Comparison of ENCODE assay signal across 8 cellular contexts in the genomic region with DNA sequence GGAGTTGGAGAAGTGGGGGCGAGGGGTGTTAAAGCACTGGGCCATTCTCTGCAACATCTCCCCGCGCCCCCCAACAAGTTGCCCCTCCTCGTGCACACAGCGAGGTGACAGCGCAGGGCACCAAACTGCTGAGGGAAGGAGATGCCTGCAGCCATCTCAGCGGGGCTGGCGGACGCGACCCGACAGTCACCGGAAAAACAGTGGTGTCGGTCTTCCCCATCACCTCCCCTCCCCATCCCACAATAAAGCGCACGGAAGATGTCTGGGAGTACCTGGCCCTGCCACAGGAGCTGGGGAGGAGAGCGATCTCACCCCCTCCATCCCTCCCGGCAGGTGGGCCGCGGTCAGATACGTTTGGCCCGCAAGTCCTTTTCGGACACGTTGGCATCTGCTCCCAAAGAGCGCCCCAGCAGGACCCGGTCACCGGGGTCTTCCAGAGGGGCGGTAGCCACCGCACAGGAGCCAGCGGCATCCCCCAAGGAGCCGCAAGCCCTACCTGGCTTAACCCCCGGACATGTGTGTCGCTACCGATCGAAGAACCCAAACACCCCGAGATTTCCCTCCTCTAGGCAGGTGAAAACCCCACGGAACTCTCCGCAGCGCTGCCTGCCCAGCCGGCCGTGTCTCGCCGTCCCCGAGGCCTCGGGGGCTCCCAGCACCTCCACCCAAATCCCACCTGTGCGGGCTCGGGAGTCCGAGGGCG. TPM values are rescaled to one million over a fixed set of nuclear protein-coding genes. Genes with fewer than 3 reads are reported as not detected.
DNase-seq lines count a peak whose midpoint lies in the region; ATAC-seq and TF ChIP-seq lines count a peak whose summit lies in the region.

No MANE protein-coding gene starts in this region.

- no peaks in the 10 kb centered on the region for H3K9me3 ChIP-seq in DND-41 (ENCODE audit: insufficient read depth, low read length, severe bottlenecking)
- H3K9me3 ChIP-seq in right lobe of liver: no peaks in the 10 kb centered on the region
- no peaks in the 10 kb centered on the region for H3K9me3 ChIP-seq in upper lobe of left lung

- TF ChIP-seq POLR2A in right lobe of liver (IDR thresholded peaks at IDR 0.05): no peak
- no peak for TF ChIP-seq POLR2A in upper lobe of left lung (IDR thresholded peaks at IDR 0.05)

- H3K9ac ChIP-seq in DND-41 (ENCODE audit: low read depth, low read length): no peak overlapping the region

- in situ Hi-C loops in astrocyte of the cerebellum (cut with HindIII; ENCODE audit: low sequenced_read_pairs): no loop called here

- no peak for TF ChIP-seq CTCF in DND-41 (IDR thresholded peaks at IDR 0.05; ENCODE audit: borderline replicate concordance, extremely low read depth, low read length, poor library complexity, severe bottlenecking)
- no peak for TF ChIP-seq CTCF in astrocyte of the cerebellum (IDR thresholded peaks at IDR 0.05; ENCODE audit: low read depth, low read length, missing control alignments)
- no peak for TF ChIP-seq CTCF in right lobe of liver (IDR thresholded peaks at IDR 0.05)
- TF ChIP-seq CTCF in upper lobe of left lung (IDR thresholded peaks at IDR 0.05): no peak

- no peaks in the 10 kb centered on the region for H3K79me2 ChIP-seq in DND-41 (ENCODE audit: insufficient read depth, low read length)

- peak overlapping the region; percentile 27; the same call in 1 of the 2 replicates for H3K4me2 ChIP-seq in DND-41 (ENCODE audit: insufficient read depth, low read length)

- no peak overlapping the region for H3K4me3 ChIP-seq in DND-41 (ENCODE audit: low read depth in 1 of 2, low read length in 2 of 2)
- H3K4me3 ChIP-seq in astrocyte of the cerebellum (ENCODE audit: low read depth, low read length): peak overlapping the region; percentile 93
- peak overlapping the region; percentile 52 to 87 (median 73) for H3K4me3 ChIP-seq in right lobe of liver
- H3K4me3 ChIP-seq in upper lobe of left lung: peak overlapping the region; percentile 65 to 90 (median 82)

- H3K4me1 ChIP-seq in DND-41 (ENCODE audit: insufficient read depth, low read length) (peaks cover 7% of the 10 kb centered on the region), right lobe of liver (peaks cover 0 to 33% (median 7%) of the 10 kb centered on the region in 4 donors), upper lobe of left lung (peaks cover under 1 to 59% (median 11%) of the 10 kb centered on the region in 4 donors)

- DNase-seq in DND-41 (peak; percentile 32), astrocyte of the cerebellum (ENCODE audit: low read depth) (no peak), right lobe of liver (no peak), upper lobe of left lung (peak in 1 of 2 donors; percentile 80), NCI-H1930 (lab: John Stamatoyannopoulos, UW) (no peak), NCI-H2107 (lab: John Stamatoyannopoulos, UW) (no peak), DMS 273 (lab: John Stamatoyannopoulos, UW; ENCODE audit: unreplicated experiment) (no peak)

- no peak for TF ChIP-seq EP300 in upper lobe of left lung (IDR thresholded peaks at IDR 0.05)

- H2AFZ ChIP-seq in DND-41 (ENCODE audit: low read depth, low read length): no peak overlapping the region

- intact Hi-C loops in right lobe of liver (cut with DNase I): no loop called here

- H4K20me1 ChIP-seq in DND-41 (ENCODE audit: insufficient read depth, low read length): no peaks in the 10 kb centered on the region

- ATAC-seq in DND-41 (ENCODE audit: insufficient read depth, low read depth) (peak; percentile 75), HG02981 (IDR thresholded peaks at IDR 0.05; ENCODE audit: unreplicated experiment) (peak; percentile 19), right lobe of liver (no peak), upper lobe of left lung (ENCODE audit: low FRiP score in 2 of 2) (no peak)

- WGBS in right lobe of liver (ENCODE audit: insufficient coverage, low coverage, low lambda C conversion rate, missing lambda C conversion rate): 0% methylated on average over 19 of the region's 48 CpGs
- 0% methylated on average over 1 to 24 of the region's 48 CpGs for WGBS in upper lobe of left lung, 2 donors

- no peaks in the 10 kb centered on the region for H3K36me3 ChIP-seq in DND-41 (ENCODE audit: insufficient read depth, low read length)
- no peaks in the 10 kb centered on the region for H3K36me3 ChIP-seq in right lobe of liver
- H3K36me3 ChIP-seq in upper lobe of left lung: no peaks in the 10 kb centered on the region

- H3K27ac ChIP-seq in DND-41 (ENCODE audit: low read length) (no peak overlapping the region), right lobe of liver (peak overlapping the region; percentile 82 to 96 (median 86)), upper lobe of left lung (peak overlapping the region; percentile 56 to 94 (median 86))

- H3K27me3 ChIP-seq in DND-41 (ENCODE audit: insufficient read depth, low read length, poor library complexity): peaks cover 3% of the 10 kb centered on the region
- no peaks in the 10 kb centered on the region for H3K27me3 ChIP-seq in right lobe of liver
- no peaks in the 10 kb centered on the region for H3K27me3 ChIP-seq in upper lobe of left lung

RNA-seq across cellular contexts. Expression of a gene that starts 0.8 kb away (rescaled TPM):
- total RNA-seq in right lobe of liver (10 to 100 TPM in 5 of 6 experiments, 1 to 10 TPM in 1; 9.0 to 18.4 (median 17.1) TPM), upper lobe of left lung (10 to 100 TPM; 19.6 to 36.5 (median 26.0) TPM)

Comparison
In these comparisons a context has a peak if more than half of its experiments do, and no peak if none do; other contexts are left out.
1. ATAC-seq: peak in DND-41 (single experiment) and HG02981 (single experiment); none in right lobe of liver (0 of 4) and upper lobe of left lung (0 of 2).
2. H3K4me3 ChIP-seq: peak in astrocyte of the cerebellum (single experiment), right lobe of liver (3 of 3) and upper lobe of left lung (4 of 4); none in DND-41 (0 of 2).